Comparison of ENCODE assay signal across 8 cellular contexts in genomic region chr17:45061606-45062205, GRCh38. TPM values are rescaled to one million over a fixed set of nuclear protein-coding genes. Genes with fewer than 3 reads are reported as not detected.
DNase-seq lines count a peak whose midpoint lies in the region; ATAC-seq and TF ChIP-seq lines count a peak whose summit lies in the region.

No MANE protein-coding gene starts in this region.

- WGBS in testis, 2 donors = 6 to 10% methylated on average over 15 of the region's 15 CpGs

- H3K4me1 ChIP-seq in testis = peaks cover 19% of the 10 kb centered on the region

- no peak for TF ChIP-seq CTCF in testis (IDR thresholded peaks at IDR 0.05)

- peak overlapping the region; percentile 75 to 78 for H3K4me3 ChIP-seq in testis

- no peaks in the 10 kb centered on the region for H3K27me3 Mint-ChIP-seq in activated CD4-positive, alpha-beta T cell treated with anti-CD3 and anti-CD28 coated beads for 36 hours
- H3K27me3 Mint-ChIP-seq in activated naive CD8-positive, alpha-beta T cell treated with anti-CD3 and anti-CD28 coated beads, Interleukin-2, amount 50 U/mL, for 24 hours = no peaks in the 10 kb centered on the region

- POLR2A ChIA-PET in activated CD4-positive, alpha-beta T cell treated with anti-CD3 and anti-CD28 coated beads for 36 hours (lab: Charles Lee) = interaction anchor here (0.5 to 2.4 kb wide), 7 partner anchors 9 to 1008 kb away, joined by 3 to 26 read pairs (median 6); partner anchors contain the start of genes HEXIM1 and HEXIM2

- peak overlapping the region; percentile 91 to 93 for H3K27ac ChIP-seq in testis

- no peak for ATAC-seq in activated CD4-positive, alpha-beta T cell treated with anti-CD3 and anti-CD28 coated beads for 36 hours
- ATAC-seq in activated naive CD8-positive, alpha-beta T cell treated with anti-CD3 and anti-CD28 coated beads, Interleukin-2, amount 50 U/mL, for 24 hours = no peak
- peak; percentile 66 for ATAC-seq in left colon

- peaks cover 20% of the 10 kb centered on the region for H3K36me3 Mint-ChIP-seq in activated CD4-positive, alpha-beta T cell treated with anti-CD3 and anti-CD28 coated beads for 36 hours (ENCODE audit: low read depth)
- peaks cover 12% of the 10 kb centered on the region for H3K36me3 Mint-ChIP-seq in activated naive CD8-positive, alpha-beta T cell treated with anti-CD3 and anti-CD28 coated beads, Interleukin-2, amount 50 U/mL, for 24 hours (ENCODE audit: low read depth)

- peak overlapping the region; percentile 84 for H3K4me3 Mint-ChIP-seq in activated CD4-positive, alpha-beta T cell treated with anti-CD3 and anti-CD28 coated beads for 36 hours
- H3K4me3 Mint-ChIP-seq in activated naive CD8-positive, alpha-beta T cell treated with anti-CD3 and anti-CD28 coated beads, Interleukin-2, amount 50 U/mL, for 24 hours = peak overlapping the region; percentile 94

- CTCF ChIA-PET in activated CD4-positive, alpha-beta T cell treated with anti-CD3 and anti-CD28 coated beads for 36 hours (lab: Charles Lee) = interaction anchor here (0.6 to 3.9 kb wide), 9 partner anchors 12 to 875 kb away, joined by 3 to 31 read pairs (median 3); partner anchors contain the start of genes ACBD4, DCAKD and TMUB2

- H3K9me3 Mint-ChIP-seq in activated CD4-positive, alpha-beta T cell treated with anti-CD3 and anti-CD28 coated beads for 36 hours (ENCODE audit: low read depth) = no peaks in the 10 kb centered on the region
- H3K9me3 Mint-ChIP-seq in activated naive CD8-positive, alpha-beta T cell treated with anti-CD3 and anti-CD28 coated beads, Interleukin-2, amount 50 U/mL, for 24 hours = no peaks in the 10 kb centered on the region

- H3K27me3 ChIP-seq in testis = no peaks in the 10 kb centered on the region

- intact Hi-C loops in activated CD4-positive, alpha-beta T cell treated with anti-CD3 and anti-CD28 coated beads for 36 hours (cut with DNase I, micrococcal nuclease) = loop anchor here (1.0 to 5.0 kb wide), 17 partner anchors 9 to 919 kb away; partner anchors contain the start of genes EFTUD2 (in 2 of the 2), HEXIM1 (in 2 of the 2), HEXIM2 (in 2 of the 2) and ACBD4 (in 1 of the 2)
- intact Hi-C loops in left colon (cut with DNase I, micrococcal nuclease) = no loop called here
- intact Hi-C loops in testis (cut with DNase I; ENCODE audit: low total_unique reads) = no loop called here

- peaks cover 40% of the 10 kb centered on the region for H3K4me1 Mint-ChIP-seq in activated CD4-positive, alpha-beta T cell treated with anti-CD3 and anti-CD28 coated beads for 36 hours
- peaks cover 59% of the 10 kb centered on the region for H3K4me1 Mint-ChIP-seq in activated naive CD8-positive, alpha-beta T cell treated with anti-CD3 and anti-CD28 coated beads, Interleukin-2, amount 50 U/mL, for 24 hours

- peak overlapping the region; percentile 96 for H3K27ac Mint-ChIP-seq in activated CD4-positive, alpha-beta T cell treated with anti-CD3 and anti-CD28 coated beads for 36 hours
- H3K27ac Mint-ChIP-seq in activated naive CD8-positive, alpha-beta T cell treated with anti-CD3 and anti-CD28 coated beads, Interleukin-2, amount 50 U/mL, for 24 hours = peak overlapping the region; percentile 98

- no peaks in the 10 kb centered on the region for H3K9me3 ChIP-seq in testis

- no peak for DNase-seq in activated CD4-positive, alpha-beta T cell treated with anti-CD3 and anti-CD28 coated beads for 36 hours
- no peak for DNase-seq in activated CD4-positive, alpha-beta T cell treated with anti-CD3 and anti-CD28 coated beads, Interleukin-2, amount 50 U/mL, for 1 hour
- DNase-seq in activated naive CD8-positive, alpha-beta T cell treated with anti-CD3 and anti-CD28 coated beads, Interleukin-2, amount 50 U/mL, for 24 hours = no peak
- DNase-seq in left colon (no peak), testis (no peak), hepatic stellate cell (ENCODE audit: low spot score) (no peak), iPS-NIHi11 (ENCODE audit: low spot score) (no peak)
- no peak for DNase-seq in effector CD8-positive, alpha-beta T cell (lab: John Stamatoyannopoulos, UW)

- H3K36me3 ChIP-seq in testis (ENCODE audit: low read depth, missing control alignments) = no peaks in the 10 kb centered on the region

- no peak for TF ChIP-seq POLR2A in testis (IDR thresholded peaks at IDR 0.05)

RNA-seq across cellular contexts. Expression of gene NMT1, which starts 0.6 kb away (rescaled TPM):
- total RNA-seq in activated CD4-positive, alpha-beta T cell treated with anti-CD3 and anti-CD28 coated beads for 36 hours = 100 to 1,000 TPM; 170 to 175 TPM
- total RNA-seq in left colon = 10 to 100 TPM; 48.2 to 69.5 TPM
- total RNA-seq in testis = 10 to 100 TPM; 76.1 to 79.0 TPM
- 143 TPM for polyA plus RNA-seq in testis (ENCODE audit: insufficient read depth, low read depth, low replicate concordance)

RNA-seq across cellular contexts. Expression of gene DCAKD, which starts 10.3 kb away (rescaled TPM):
- total RNA-seq in activated CD4-positive, alpha-beta T cell treated with anti-CD3 and anti-CD28 coated beads for 36 hours = 10 to 100 TPM; 34.8 to 36.2 TPM
- total RNA-seq in left colon (10 to 100 TPM; 25.7 to 28.1 TPM), testis (10 to 100 TPM; 63.1 to 72.5 TPM)
- 33.2 TPM for polyA plus RNA-seq in testis (ENCODE audit: insufficient read depth, low read depth, low replicate concordance)

Comparison
In these comparisons a context has a peak if more than half of its experiments do, and no peak if none do; other contexts are left out.
1. intact Hi-C loops: an anchor here in activated CD4-positive, alpha-beta T cell treated with anti-CD3 and anti-CD28 coated beads for 36 hours (1.0 to 5.0 kb wide); none called in left colon and testis.